1 cellular context compared by ENCODE assay signal in the genomic region with DNA sequence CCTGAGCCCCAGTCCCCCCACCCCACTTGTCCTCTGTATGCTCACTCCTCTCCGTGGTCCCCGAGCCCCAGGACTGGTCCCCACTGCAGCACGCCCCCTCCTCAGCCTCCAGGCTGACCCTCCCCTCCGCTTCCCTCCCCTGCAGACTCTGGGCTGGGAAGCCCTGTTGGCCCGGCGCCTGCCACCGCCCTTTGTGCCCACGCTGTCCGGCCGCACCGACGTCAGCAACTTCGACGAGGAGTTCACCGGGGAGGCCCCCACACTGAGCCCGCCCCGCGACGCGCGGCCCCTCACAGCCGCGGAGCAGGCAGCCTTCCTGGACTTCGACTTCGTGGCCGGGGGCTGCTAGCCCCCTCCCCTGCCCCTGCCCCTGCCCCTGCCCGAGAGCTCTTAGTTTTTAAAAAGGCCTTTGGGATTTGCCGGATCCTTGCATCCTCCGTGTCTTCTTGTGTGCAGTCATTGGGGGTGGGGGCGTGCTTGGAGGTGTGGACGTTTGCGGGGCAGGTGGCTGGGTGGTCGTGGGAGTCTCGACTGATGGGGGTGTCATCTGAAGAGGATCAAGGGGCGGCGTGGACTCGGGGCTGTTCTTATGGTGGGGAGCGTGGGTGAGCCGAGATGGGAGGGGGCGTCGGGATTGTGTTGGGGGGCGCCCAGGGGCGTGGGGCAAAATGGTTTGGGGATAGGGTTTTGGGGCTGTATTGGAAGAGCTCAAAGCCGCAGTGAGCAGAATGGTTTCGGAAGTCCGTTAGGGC.
A peak's percentile ranks its signal among the peaks of the same experiment; 100 is the strongest.
TF ChIP-seq lines count a peak whose summit lies in the region.

No MANE protein-coding gene starts in this region.

TF ChIP-seq in HEK293, 187 proteins besides CTCF, POLR2A, EP300 and RAD21:
- TF ChIP-seq, protein P1, sequence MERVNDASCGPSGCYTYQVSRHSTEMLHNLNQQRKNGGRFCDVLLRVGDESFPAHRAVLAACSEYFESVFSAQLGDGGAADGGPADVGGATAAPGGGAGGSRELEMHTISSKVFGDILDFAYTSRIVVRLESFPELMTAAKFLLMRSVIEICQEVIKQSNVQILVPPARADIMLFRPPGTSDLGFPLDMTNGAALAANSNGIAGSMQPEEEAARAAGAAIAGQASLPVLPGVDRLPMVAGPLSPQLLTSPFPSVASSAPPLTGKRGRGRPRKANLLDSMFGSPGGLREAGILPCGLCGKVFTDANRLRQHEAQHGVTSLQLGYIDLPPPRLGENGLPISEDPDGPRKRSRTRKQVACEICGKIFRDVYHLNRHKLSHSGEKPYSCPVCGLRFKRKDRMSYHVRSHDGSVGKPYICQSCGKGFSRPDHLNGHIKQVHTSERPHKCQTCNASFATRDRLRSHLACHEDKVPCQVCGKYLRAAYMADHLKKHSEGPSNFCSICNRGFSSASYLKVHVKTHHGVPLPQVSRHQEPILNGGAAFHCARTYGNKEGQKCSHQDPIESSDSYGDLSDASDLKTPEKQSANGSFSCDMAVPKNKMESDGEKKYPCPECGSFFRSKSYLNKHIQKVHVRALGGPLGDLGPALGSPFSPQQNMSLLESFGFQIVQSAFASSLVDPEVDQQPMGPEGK (tag by site-specific recombination; IDR thresholded peaks at IDR 0.05), result peak; percentile 71
- TF ChIP-seq EGR2 (tag by site-specific recombination; IDR thresholded peaks at IDR 0.05; ENCODE audit: low read depth), result peak; percentile 82
- TF ChIP-seq ZNF280C (tag by site-specific recombination; IDR thresholded peaks at IDR 0.05), result no peak
- TF ChIP-seq, protein P2, sequence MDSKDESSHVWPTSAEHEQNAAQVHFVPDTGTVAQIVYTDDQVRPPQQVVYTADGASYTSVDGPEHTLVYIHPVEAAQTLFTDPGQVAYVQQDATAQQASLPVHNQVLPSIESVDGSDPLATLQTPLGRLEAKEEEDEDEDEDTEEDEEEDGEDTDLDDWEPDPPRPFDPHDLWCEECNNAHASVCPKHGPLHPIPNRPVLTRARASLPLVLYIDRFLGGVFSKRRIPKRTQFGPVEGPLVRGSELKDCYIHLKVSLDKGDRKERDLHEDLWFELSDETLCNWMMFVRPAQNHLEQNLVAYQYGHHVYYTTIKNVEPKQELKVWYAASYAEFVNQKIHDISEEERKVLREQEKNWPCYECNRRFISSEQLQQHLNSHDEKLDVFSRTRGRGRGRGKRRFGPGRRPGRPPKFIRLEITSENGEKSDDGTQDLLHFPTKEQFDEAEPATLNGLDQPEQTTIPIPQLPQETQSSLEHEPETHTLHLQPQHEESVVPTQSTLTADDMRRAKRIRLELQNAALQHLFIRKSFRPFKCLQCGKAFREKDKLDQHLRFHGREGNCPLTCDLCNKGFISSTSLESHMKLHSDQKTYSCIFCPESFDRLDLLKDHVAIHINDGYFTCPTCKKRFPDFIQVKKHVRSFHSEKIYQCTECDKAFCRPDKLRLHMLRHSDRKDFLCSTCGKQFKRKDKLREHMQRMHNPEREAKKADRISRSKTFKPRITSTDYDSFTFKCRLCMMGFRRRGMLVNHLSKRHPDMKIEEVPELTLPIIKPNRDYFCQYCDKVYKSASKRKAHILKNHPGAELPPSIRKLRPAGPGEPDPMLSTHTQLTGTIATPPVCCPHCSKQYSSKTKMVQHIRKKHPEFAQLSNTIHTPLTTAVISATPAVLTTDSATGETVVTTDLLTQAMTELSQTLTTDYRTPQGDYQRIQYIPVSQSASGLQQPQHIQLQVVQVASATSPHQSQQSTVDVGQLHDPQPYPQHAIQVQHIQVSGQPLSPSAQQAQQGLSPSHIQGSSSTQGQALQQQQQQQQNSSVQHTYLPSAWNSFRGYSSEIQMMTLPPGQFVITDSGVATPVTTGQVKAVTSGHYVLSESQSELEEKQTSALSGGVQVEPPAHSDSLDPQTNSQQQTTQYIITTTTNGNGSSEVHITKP (tag by site-specific recombination; IDR thresholded peaks at IDR 0.05), result no peak
- TF ChIP-seq GLI2 (tag by site-specific recombination; IDR thresholded peaks at IDR 0.05; ENCODE audit: borderline replicate concordance, low read depth), result no peak
- no peak for TF ChIP-seq ZNF248 (tag by site-specific recombination; IDR thresholded peaks at IDR 0.05)
- TF ChIP-seq SCRT1 (tag by site-specific recombination; IDR thresholded peaks at IDR 0.05; ENCODE audit: borderline replicate concordance), result no peak
- no peak for TF ChIP-seq ZNF404 (tag by site-specific recombination; IDR thresholded peaks at IDR 0.05)
- no peak for TF ChIP-seq ZNF777 (tag by site-specific recombination; IDR thresholded peaks at IDR 0.05; ENCODE audit: borderline replicate concordance)
- TF ChIP-seq ZNF221 (tag by site-specific recombination; IDR thresholded peaks at IDR 0.05; ENCODE audit: borderline replicate concordance), result no peak
- TF ChIP-seq ZNF114 (tag by site-specific recombination; IDR thresholded peaks at IDR 0.05), result no peak
- TF ChIP-seq KLF8 (tag by site-specific recombination; IDR thresholded peaks at IDR 0.05), result peak; percentile 52
